ENCODE assay signal across 15 cellular contexts in the genomic region with DNA sequence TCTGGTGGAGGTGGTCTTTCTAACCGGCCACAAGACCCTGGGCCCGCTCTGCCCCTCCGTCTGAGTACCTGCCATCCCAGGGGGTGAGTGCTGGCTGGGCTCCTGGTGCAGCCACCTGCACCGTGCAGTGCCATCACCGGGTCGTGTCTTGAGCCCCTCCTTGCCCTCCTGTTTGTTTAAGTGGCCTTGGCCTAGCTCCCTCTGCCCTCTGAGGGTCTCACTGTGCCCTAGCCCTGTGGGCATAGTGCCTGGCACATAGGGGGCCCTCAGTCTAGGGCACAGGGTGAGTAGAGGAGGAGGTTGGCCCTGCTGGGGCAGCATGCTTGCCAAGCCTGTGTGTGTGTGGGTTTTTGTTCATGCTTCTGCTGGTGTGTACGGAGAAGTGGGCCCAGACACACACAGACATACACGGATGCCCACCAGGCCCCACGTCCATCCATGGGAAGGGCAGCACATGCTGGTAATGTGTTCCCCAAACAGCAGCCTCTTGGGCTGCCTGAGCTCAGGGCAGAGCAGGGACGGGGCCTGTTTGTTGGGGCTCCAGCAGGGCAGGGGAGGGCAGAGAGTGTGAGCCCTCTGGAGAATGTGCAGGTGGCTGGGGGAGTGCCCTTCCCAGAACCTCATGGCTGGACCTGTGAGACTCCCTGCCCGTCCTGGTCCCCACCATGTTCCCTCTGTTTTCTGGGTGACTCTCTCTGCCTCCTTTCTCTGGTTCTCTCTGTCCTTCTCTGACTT.
"Had no signal": no experiment of that assay in that cellular context is flagged by ENCODE, and none has a peak within 500 bp of the region (broad histone marks: within the 10 kb centered on the region; RNA-seq: fewer than 3 reads in every experiment).

No MANE protein-coding gene starts in this region.

- H3K9me3 Mint-ChIP-seq: activated CD4-positive, alpha-beta T cell treated with anti-CD3 and anti-CD28 coated beads, Interleukin-2, amount 10 ng/mL, durations not matched to agents 7 days and 5 days; memory B cell had no signal

- H3K27ac ChIP-seq: breast epithelium, gastroesophageal sphincter, parathyroid adenoma, transverse colon had no signal

- H3K9me3 ChIP-seq: breast epithelium, gastroesophageal sphincter, transverse colon had no signal

- H3K4me3 ChIP-seq: breast epithelium, gastroesophageal sphincter, transverse colon had no signal

- DNase-seq: activated CD4-positive, alpha-beta T cell treated with anti-CD3 and anti-CD28 coated beads, Interleukin-2, amount 10 ng/mL, durations not matched to agents 7 days and 5 days; activated CD8-positive, alpha-beta memory T cell treated with anti-CD3 and anti-CD28 coated beads, Interleukin-2, amount 50 U/mL, for 48 hours; activated naive CD4-positive, alpha-beta T cell treated with Interleukin-2 at 50 U/mL for 16 hours; left colon; SHP77 treated with DMSO at 0.1 percent for 48 hours; stimulated activated CD4-positive, alpha-beta T cell treated with anti-CD3 and anti-CD28 coated beads, Interleukin-15, amount 100 ng/mL, for 24 hours; stimulated activated CD4-positive, alpha-beta T cell treated with anti-CD3 and anti-CD28 coated beads, Interleukin-4, amount 100 ng/mL, for 1 hour; stimulated activated naive CD4-positive, alpha-beta T cell; T-helper 1 cell; transverse colon had no signal

- H3K36me3 ChIP-seq: breast epithelium, gastroesophageal sphincter, transverse colon had no signal

- H3K36me3 Mint-ChIP-seq: memory B cell had no signal

- H3K27me3 Mint-ChIP-seq: activated CD4-positive, alpha-beta T cell treated with anti-CD3 and anti-CD28 coated beads, Interleukin-2, amount 10 ng/mL, durations not matched to agents 7 days and 5 days had no signal

- H3K27ac Mint-ChIP-seq: activated CD4-positive, alpha-beta T cell treated with anti-CD3 and anti-CD28 coated beads, Interleukin-2, amount 10 ng/mL, durations not matched to agents 7 days and 5 days; memory B cell had no signal

- H3K4me1 ChIP-seq: breast epithelium, parathyroid adenoma had no signal

- H3K27me3 ChIP-seq: breast epithelium, gastroesophageal sphincter, transverse colon had no signal

- H3K4me1 Mint-ChIP-seq: activated CD4-positive, alpha-beta T cell treated with anti-CD3 and anti-CD28 coated beads, Interleukin-2, amount 10 ng/mL, durations not matched to agents 7 days and 5 days; memory B cell had no signal

- ATAC-seq: gastroesophageal sphincter, left colon, SK-N-SH treated with all-trans-retinoic acid at 6 μM for 48 hours had no signal

- H3K4me3 Mint-ChIP-seq: activated CD4-positive, alpha-beta T cell treated with anti-CD3 and anti-CD28 coated beads, Interleukin-2, amount 10 ng/mL, durations not matched to agents 7 days and 5 days; memory B cell had no signal
